12 cellular contexts compared by ENCODE assay signal in genomic region chr1:36115200-36115669, GRCh38. TPM values are rescaled to one million over a fixed set of nuclear protein-coding genes. Genes with fewer than 3 reads are reported as not detected.
DNase-seq lines count a peak whose midpoint lies in the region; TF ChIP-seq lines count a peak whose summit lies in the region.
"Had no signal": no experiment of that assay in that cellular context is flagged by ENCODE, and none has a peak within 500 bp of the region (broad histone marks: within the 10 kb centered on the region; RNA-seq: fewer than 3 reads in every experiment).

No MANE protein-coding gene starts in this region.

- H3K36me3 Mint-ChIP-seq in activated CD4-positive, alpha-beta T cell treated with anti-CD3 and anti-CD28 coated beads, Interleukin-2, amount 10 ng/mL, durations not matched to agents 24 days and 14 days (ENCODE audit: low read depth) = no peaks in the 10 kb centered on the region

- no peaks in the 10 kb centered on the region for H3K27me3 ChIP-seq in left ventricle myocardium inferior (ENCODE audit: low read depth)
- no peaks in the 10 kb centered on the region for H3K27me3 ChIP-seq in stomach smooth muscle (ENCODE audit: control insufficient read depth in 1 of 2, insufficient read depth in 2 of 2, low read length in 2 of 2)
- H3K27me3 ChIP-seq: cardiac muscle cell had no signal

- intact Hi-C loops in left ventricle myocardium inferior (cut with micrococcal nuclease) = no loop called here
- intact Hi-C loops in activated CD4-positive, alpha-beta T cell treated with anti-CD3 and anti-CD28 coated beads, Interleukin-2, amount 10 ng/mL, durations not matched to agents 24 days and 14 days (cut with micrococcal nuclease) = no loop called here

- H3K9ac ChIP-seq in stomach smooth muscle (ENCODE audit: low read length in 2 of 2) = peak overlapping the region in 1 of 2 donors; percentile 68

- H3K9me3 ChIP-seq in left ventricle myocardium inferior (replicated peaks) (no peaks in the 10 kb centered on the region), stomach smooth muscle (ENCODE audit: control insufficient read depth in 2 of 2, low read length in 2 of 2) (no peaks in the 10 kb centered on the region)

- peak; percentile 84 for DNase-seq in GM04504 (ENCODE audit: low read depth)
- peak; percentile 97 for DNase-seq in astrocyte of the hippocampus (ENCODE audit: low read depth, low spot score)
- DNase-seq in left ventricle myocardium inferior = peak; percentile 33
- no peak for DNase-seq in globus pallidus (ENCODE audit: low spot score)
- no peak for DNase-seq in GM10248 (ENCODE audit: extremely low spot score)
- DNase-seq in GOT3 (lab: John Stamatoyannopoulos, UW) = no peak
- no peak for DNase-seq in activated CD4-positive, alpha-beta T cell treated with anti-CD3 and anti-CD28 coated beads, Interleukin-2, amount 10 ng/mL, durations not matched to agents 24 days and 14 days
- DNase-seq: activated CD8-positive, alpha-beta T cell treated with anti-CD3 and anti-CD28 coated beads for 36 hours; SHP77 treated with DMSO at 0.1 percent for 48 hours had no signal

- no peaks in the 10 kb centered on the region for H3K36me3 ChIP-seq in left ventricle myocardium inferior
- peaks cover 0 to 3% of the 10 kb centered on the region in 2 donors for H3K36me3 ChIP-seq in stomach smooth muscle (ENCODE audit: control insufficient read depth in 2 of 2, insufficient read depth in 2 of 2, low read length in 2 of 2)
- H3K36me3 ChIP-seq: cardiac muscle cell had no signal

- CTCF ChIA-PET in GM10248 (lab: Yijun Ruan, JAX) = interaction anchor here (0.8 kb wide), 1 partner anchor 10 kb away, joined by 3 read pairs; no protein-coding TSS in a partner anchor

- H3K27me3 Mint-ChIP-seq in activated CD4-positive, alpha-beta T cell treated with anti-CD3 and anti-CD28 coated beads, Interleukin-2, amount 10 ng/mL, durations not matched to agents 24 days and 14 days = peaks cover 4% of the 10 kb centered on the region
- H3K27me3 Mint-ChIP-seq: activated CD8-positive, alpha-beta T cell treated with anti-CD3 and anti-CD28 coated beads for 36 hours had no signal

- H3K4me1 ChIP-seq in left ventricle myocardium inferior = peaks cover 8% of the 10 kb centered on the region
- peaks cover 44% of the 10 kb centered on the region for H3K4me1 ChIP-seq in stomach smooth muscle (ENCODE audit: control insufficient read depth, insufficient read depth, low read length)

- peaks cover 7% of the 10 kb centered on the region for H3K4me1 Mint-ChIP-seq in activated CD4-positive, alpha-beta T cell treated with anti-CD3 and anti-CD28 coated beads, Interleukin-2, amount 10 ng/mL, durations not matched to agents 24 days and 14 days

- H3K27ac ChIP-seq in left ventricle myocardium inferior (replicated peaks) (peak overlapping the region; percentile 44), stomach smooth muscle (ENCODE audit: low read length) (peak overlapping the region; percentile 82)
- H3K27ac ChIP-seq: cardiac muscle cell had no signal

- H3K27ac Mint-ChIP-seq in activated CD4-positive, alpha-beta T cell treated with anti-CD3 and anti-CD28 coated beads, Interleukin-2, amount 10 ng/mL, durations not matched to agents 24 days and 14 days = no peak overlapping the region
- H3K27ac Mint-ChIP-seq: activated CD8-positive, alpha-beta T cell treated with anti-CD3 and anti-CD28 coated beads for 36 hours; progenitor cell of endocrine pancreas had no signal

- POLR2A ChIA-PET in GM10248 (lab: Yijun Ruan, JAX) = no interaction called here

- no peak overlapping the region for H3K4me3 Mint-ChIP-seq in activated CD4-positive, alpha-beta T cell treated with anti-CD3 and anti-CD28 coated beads, Interleukin-2, amount 10 ng/mL, durations not matched to agents 24 days and 14 days
- H3K4me3 Mint-ChIP-seq: activated CD8-positive, alpha-beta T cell treated with anti-CD3 and anti-CD28 coated beads for 36 hours had no signal

- H3K9me3 Mint-ChIP-seq in activated CD4-positive, alpha-beta T cell treated with anti-CD3 and anti-CD28 coated beads, Interleukin-2, amount 10 ng/mL, durations not matched to agents 24 days and 14 days = no peaks in the 10 kb centered on the region
- H3K9me3 Mint-ChIP-seq: activated CD8-positive, alpha-beta T cell treated with anti-CD3 and anti-CD28 coated beads for 36 hours had no signal

- H3K4me3 ChIP-seq in left ventricle myocardium inferior (no peak overlapping the region), stomach smooth muscle (ENCODE audit: low read length in 2 of 2) (peak overlapping the region in 1 of 2 donors; percentile 15)
- H3K4me3 ChIP-seq: cardiac muscle cell had no signal

- no peak for TF ChIP-seq CTCF in left ventricle myocardium inferior (IDR thresholded peaks at IDR 0.05; ENCODE audit: borderline replicate concordance)
- TF ChIP-seq CTCF in GM10248 (IDR thresholded peaks at IDR 0.05; ENCODE audit: control extremely low read depth, extremely low read depth, low read depth, missing control alignments) = no peak

RNA-seq across cellular contexts. Expression of gene COL8A2, which starts 9.8 kb away (rescaled TPM):
- total RNA-seq in left ventricle myocardium inferior = 1.2 TPM
- total RNA-seq in activated CD4-positive, alpha-beta T cell treated with anti-CD3 and anti-CD28 coated beads, Interleukin-2, amount 10 ng/mL, durations not matched to agents 24 days and 14 days = 0.12 TPM in 2 replicates

RNA-seq across cellular contexts. Expression of gene ADPRS, which starts 26.5 kb away (rescaled TPM):
- total RNA-seq in left ventricle myocardium inferior = 17.8 TPM
- total RNA-seq in activated CD4-positive, alpha-beta T cell treated with anti-CD3 and anti-CD28 coated beads, Interleukin-2, amount 10 ng/mL, durations not matched to agents 24 days and 14 days = 35.3 and 38.8 TPM in 2 replicates

RNA-seq across cellular contexts. Expression of gene TEKT2, which starts 31.3 kb away (rescaled TPM):
- total RNA-seq in left ventricle myocardium inferior = not detected
- total RNA-seq in activated CD4-positive, alpha-beta T cell treated with anti-CD3 and anti-CD28 coated beads, Interleukin-2, amount 10 ng/mL, durations not matched to agents 24 days and 14 days = not detected in 2 replicates

RNA-seq across cellular contexts. Expression of gene TRAPPC3, which starts 34.1 kb away (rescaled TPM):
- 54.6 TPM for total RNA-seq in left ventricle myocardium inferior
- total RNA-seq in activated CD4-positive, alpha-beta T cell treated with anti-CD3 and anti-CD28 coated beads, Interleukin-2, amount 10 ng/mL, durations not matched to agents 24 days and 14 days = 71.2 and 72.4 TPM in 2 replicates

RNA-seq across cellular contexts. Expression of gene MAP7D1, which starts 40.7 kb away (rescaled TPM):
- total RNA-seq in left ventricle myocardium inferior = 363 TPM
- total RNA-seq in activated CD4-positive, alpha-beta T cell treated with anti-CD3 and anti-CD28 coated beads, Interleukin-2, amount 10 ng/mL, durations not matched to agents 24 days and 14 days = 170 and 177 TPM in 2 replicates

Comparison
In these comparisons a context has a peak if more than half of its experiments do, and no peak if none do; other contexts are left out.
1. DNase-seq: peak in GM04504 (single experiment), astrocyte of the hippocampus (single experiment) and left ventricle myocardium inferior (single experiment); none in globus pallidus (single experiment), GM10248 (single experiment), GOT3 (single experiment) and activated CD4-positive, alpha-beta T cell treated with anti-CD3 and anti-CD28 coated beads, Interleukin-2, amount 10 ng/mL, durations not matched to agents 24 days and 14 days (single experiment).